Comparison of ENCODE assay signal across 18 cellular contexts in the genomic region with DNA sequence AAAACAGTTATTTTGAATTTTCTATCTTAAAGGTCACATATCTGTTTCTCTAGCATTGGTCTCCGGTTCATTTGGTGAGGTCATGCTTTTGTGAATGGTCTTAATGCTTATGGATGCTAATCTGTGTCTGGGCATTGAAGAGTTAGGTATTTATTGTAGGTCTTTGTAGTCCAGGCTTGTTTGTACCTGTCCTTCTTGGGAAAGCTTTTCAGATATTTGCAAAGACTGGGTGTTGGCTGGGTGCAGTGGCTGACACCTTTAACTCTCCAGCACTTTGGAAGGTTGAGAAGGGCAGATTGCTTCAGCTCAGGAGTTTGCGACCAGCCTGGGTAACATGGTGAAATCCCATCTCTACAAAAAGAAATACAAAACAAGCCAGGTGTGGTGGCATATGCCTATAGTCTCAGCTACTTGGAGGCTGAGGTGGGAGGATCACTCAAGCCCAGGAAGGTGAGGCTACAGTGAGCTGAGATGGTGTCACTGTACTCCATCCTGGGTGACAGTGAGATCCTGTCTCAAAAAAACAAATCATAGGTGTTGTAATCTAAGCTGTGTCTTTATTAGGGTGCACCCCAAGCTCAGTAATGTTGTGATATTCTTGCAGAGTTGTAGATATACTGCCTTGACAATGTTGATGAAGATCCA.
DNase-seq lines count a peak whose midpoint lies in the region; ATAC-seq and TF ChIP-seq lines count a peak whose summit lies in the region.
"Had no signal": no experiment of that assay in that cellular context is flagged by ENCODE, and none has a peak within 500 bp of the region (broad histone marks: within the 10 kb centered on the region; RNA-seq: fewer than 3 reads in every experiment).

No MANE protein-coding gene starts in this region.

- H3K27me3 Mint-ChIP-seq in activated T-cell treated with anti-CD3 and anti-CD28 coated beads, Interleukin-2, amount 50 U/mL, for 72 hours (ENCODE audit: low read depth) = no peaks in the 10 kb centered on the region
- no peaks in the 10 kb centered on the region for H3K27me3 Mint-ChIP-seq in activated T-cell treated with anti-CD3 and anti-CD28 coated beads, Interleukin-2, amount 50 U/mL, for 4 hours (ENCODE audit: low read depth)
- no peaks in the 10 kb centered on the region for H3K27me3 Mint-ChIP-seq in CD8-positive, alpha-beta T cell (ENCODE audit: low read depth)
- no peaks in the 10 kb centered on the region for H3K27me3 Mint-ChIP-seq in naive thymus-derived CD8-positive, alpha-beta T cell

- POLR2A ChIA-PET in CD8-positive, alpha-beta T cell (lab: Charles Lee) = interaction anchor here (0.6 to 1.1 kb wide), 2 partner anchors 79 to 602 kb away, joined by 3 to 5 read pairs; no protein-coding TSS in a partner anchor
- POLR2A ChIA-PET in naive thymus-derived CD8-positive, alpha-beta T cell (lab: Charles Lee) = interaction anchor here (5.5 kb wide), 1 partner anchor 82 kb away, joined by 25 read pairs; a partner anchor contains a TSS

- CTCF ChIA-PET in CD8-positive, alpha-beta T cell (lab: Charles Lee) = interaction anchor here (1.1 to 1.3 kb wide), 3 partner anchors 15 to 129 kb away, joined by 3 to 5 read pairs (median 3); no protein-coding TSS in a partner anchor

- peaks cover 27% of the 10 kb centered on the region for H3K4me1 ChIP-seq in CD8-positive, alpha-beta T cell (ENCODE audit: insufficient read depth, low read length)

- H3K36me3 Mint-ChIP-seq in activated T-cell treated with anti-CD3 and anti-CD28 coated beads, Interleukin-2, amount 50 U/mL, for 72 hours (ENCODE audit: insufficient read depth in 2 of 2) = peaks cover 19 to 36% of the 10 kb centered on the region in 2 donors
- H3K36me3 Mint-ChIP-seq in activated T-cell treated with anti-CD3 and anti-CD28 coated beads, Interleukin-2, amount 50 U/mL, for 4 hours (ENCODE audit: insufficient read depth) = peaks cover 16% of the 10 kb centered on the region
- peaks cover 29% of the 10 kb centered on the region for H3K36me3 Mint-ChIP-seq in CD8-positive, alpha-beta T cell
- H3K36me3 Mint-ChIP-seq in naive thymus-derived CD8-positive, alpha-beta T cell = peaks cover 25 to 29% (median 27%) of the 10 kb centered on the region in 3 donors

- intact Hi-C loops in CD8-positive, alpha-beta T cell (cut with DNase I, micrococcal nuclease) = no loop called here

- peaks cover 12% of the 10 kb centered on the region in 2 donors for H3K9me3 Mint-ChIP-seq in activated T-cell treated with anti-CD3 and anti-CD28 coated beads, Interleukin-2, amount 50 U/mL, for 72 hours
- peaks cover 27% of the 10 kb centered on the region for H3K9me3 Mint-ChIP-seq in activated T-cell treated with anti-CD3 and anti-CD28 coated beads, Interleukin-2, amount 50 U/mL, for 4 hours
- H3K9me3 Mint-ChIP-seq in CD8-positive, alpha-beta T cell = peaks cover 24% of the 10 kb centered on the region
- peaks cover 5 to 47% (median 28%) of the 10 kb centered on the region in 9 donors for H3K9me3 Mint-ChIP-seq in naive thymus-derived CD8-positive, alpha-beta T cell

- TF ChIP-seq CTCF in CD8-positive, alpha-beta T cell (IDR thresholded peaks at IDR 0.05) = no peak

- no peaks in the 10 kb centered on the region for H3K27me3 ChIP-seq in CD8-positive, alpha-beta T cell (ENCODE audit: insufficient read depth, low read length)
- H3K27me3 ChIP-seq: MG63 had no signal

- no peak overlapping the region for H3K27ac ChIP-seq in CD8-positive, alpha-beta T cell (ENCODE audit: low read depth, low read length)

- ATAC-seq in activated T-cell treated with anti-CD3 and anti-CD28 coated beads, Interleukin-2, amount 50 U/mL, for 72 hours (replicated peaks in 1 of 2) = no peak
- ATAC-seq in activated T-cell treated with anti-CD3 and anti-CD28 coated beads, Interleukin-2, amount 50 U/mL, for 4 hours = no peak
- no peak for ATAC-seq in CD8-positive, alpha-beta T cell
- ATAC-seq in esophagus mucosa (peak; percentile 93), HG03442 (IDR thresholded peaks at IDR 0.05; ENCODE audit: unreplicated experiment) (no peak), HG02678 (IDR thresholded peaks at IDR 0.05; ENCODE audit: unreplicated experiment) (no peak)
- ATAC-seq in naive thymus-derived CD8-positive, alpha-beta T cell = no peak
- ATAC-seq: Panc1 had no signal

- DNase-seq in activated T-cell treated with anti-CD3 and anti-CD28 coated beads, Interleukin-2, amount 50 U/mL, for 72 hours = no peak
- DNase-seq in activated T-cell treated with anti-CD3 and anti-CD28 coated beads, Interleukin-2, amount 50 U/mL, for 4 hours = no peak
- no peak for DNase-seq in CD8-positive, alpha-beta T cell
- no peak for DNase-seq in naive thymus-derived CD8-positive, alpha-beta T cell
- DNase-seq in EL = no peak
- DNase-seq: Kasumi-1, MG63, NCI-H1417, NCI-H1694 treated with DMSO at 0.1 percent for 48 hours, NCI-H2081 treated with DMSO at 0.1 percent for 48 hours, NCI-H2171 treated with DMSO at 0.1 percent for 48 hours, NCI-H524 treated with DMSO at 0.1 percent for 48 hours, NCI-H82 had no signal

- peaks cover 45% of the 10 kb centered on the region for H3K4me1 Mint-ChIP-seq in activated T-cell treated with anti-CD3 and anti-CD28 coated beads, Interleukin-2, amount 50 U/mL, for 72 hours (ENCODE audit: low read depth)
- H3K4me1 Mint-ChIP-seq in activated T-cell treated with anti-CD3 and anti-CD28 coated beads, Interleukin-2, amount 50 U/mL, for 4 hours (ENCODE audit: low read depth) = peaks cover 33% of the 10 kb centered on the region
- peaks cover 42% of the 10 kb centered on the region for H3K4me1 Mint-ChIP-seq in CD8-positive, alpha-beta T cell (ENCODE audit: low read depth)
- peaks cover 14 to 65% (median 46%) of the 10 kb centered on the region in 4 donors for H3K4me1 Mint-ChIP-seq in naive thymus-derived CD8-positive, alpha-beta T cell

- H3K36me3 ChIP-seq in CD8-positive, alpha-beta T cell (ENCODE audit: insufficient read depth, low read length) = no peaks in the 10 kb centered on the region
- H3K36me3 ChIP-seq: MG63 had no signal

- peak overlapping the region; percentile 52 for H3K27ac Mint-ChIP-seq in activated T-cell treated with anti-CD3 and anti-CD28 coated beads, Interleukin-2, amount 50 U/mL, for 72 hours
- peak overlapping the region; percentile 27 for H3K27ac Mint-ChIP-seq in CD8-positive, alpha-beta T cell
- H3K27ac Mint-ChIP-seq in naive thymus-derived CD8-positive, alpha-beta T cell = peak overlapping the region in 9 of 10 donors; percentile 5 to 82 (median 74)
- H3K27ac Mint-ChIP-seq: CD14-positive monocyte had no signal

- no peaks in the 10 kb centered on the region for H3K9me3 ChIP-seq in CD8-positive, alpha-beta T cell (ENCODE audit: low read length)

- H3K4me3 Mint-ChIP-seq in activated T-cell treated with anti-CD3 and anti-CD28 coated beads, Interleukin-2, amount 50 U/mL, for 72 hours = no peak overlapping the region
- no peak overlapping the region for H3K4me3 Mint-ChIP-seq in activated T-cell treated with anti-CD3 and anti-CD28 coated beads, Interleukin-2, amount 50 U/mL, for 4 hours
- H3K4me3 Mint-ChIP-seq in CD8-positive, alpha-beta T cell = no peak overlapping the region
- peak overlapping the region in 2 of 10 donors; percentile 24 to 34 for H3K4me3 Mint-ChIP-seq in naive thymus-derived CD8-positive, alpha-beta T cell
- H3K4me3 Mint-ChIP-seq: CD14-positive monocyte had no signal

- H3K4me3 ChIP-seq in CD8-positive, alpha-beta T cell (ENCODE audit: low read depth, low read length) = no peak overlapping the region
- H3K4me3 ChIP-seq: MG63 had no signal
